In the genomic region with DNA sequence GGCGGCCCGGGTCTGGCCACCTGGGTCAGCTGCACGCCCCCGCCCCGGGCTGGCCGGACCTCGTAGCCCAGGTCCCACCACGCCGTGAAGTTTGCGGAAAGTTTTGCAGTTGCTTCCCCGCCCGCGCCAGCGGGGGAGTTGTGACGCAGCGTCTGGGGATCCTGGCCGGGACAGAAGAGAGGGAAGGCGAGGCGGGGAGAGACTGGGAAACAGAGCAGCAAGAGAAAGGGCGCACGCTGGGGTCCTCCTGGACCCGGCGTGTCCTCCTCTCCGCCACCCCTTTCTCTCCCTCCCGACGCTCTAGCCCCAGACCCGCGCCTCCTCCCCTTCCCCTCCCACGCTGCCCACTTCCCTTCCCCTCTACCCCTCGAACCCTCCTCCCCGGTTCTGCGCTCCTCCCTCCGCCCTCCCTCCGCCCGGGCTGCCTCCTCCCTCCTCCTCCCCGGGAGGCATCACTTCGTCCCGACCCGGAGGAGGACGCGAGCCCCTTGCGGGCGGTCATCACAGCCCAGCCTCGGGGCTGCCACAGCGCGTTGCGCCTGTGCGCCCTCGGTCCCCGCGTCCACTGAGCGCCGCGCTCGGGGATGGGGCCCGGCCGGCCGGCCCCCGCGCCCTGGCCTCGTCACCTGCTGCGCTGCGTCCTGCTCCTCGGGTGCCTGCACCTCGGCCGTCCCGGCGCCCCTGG, we compare ENCODE assay signal across 9 cellular contexts. TPM values are rescaled to one million over a fixed set of nuclear protein-coding genes. Genes with fewer than 3 reads are reported as not detected.
DNase-seq lines count a peak whose midpoint lies in the region; ATAC-seq and TF ChIP-seq lines count a peak whose summit lies in the region.
"Had no signal": no experiment of that assay in that cellular context is flagged by ENCODE, and none has a peak within 500 bp of the region (broad histone marks: within the 10 kb centered on the region; RNA-seq: fewer than 3 reads in every experiment).

A gene with protein sequence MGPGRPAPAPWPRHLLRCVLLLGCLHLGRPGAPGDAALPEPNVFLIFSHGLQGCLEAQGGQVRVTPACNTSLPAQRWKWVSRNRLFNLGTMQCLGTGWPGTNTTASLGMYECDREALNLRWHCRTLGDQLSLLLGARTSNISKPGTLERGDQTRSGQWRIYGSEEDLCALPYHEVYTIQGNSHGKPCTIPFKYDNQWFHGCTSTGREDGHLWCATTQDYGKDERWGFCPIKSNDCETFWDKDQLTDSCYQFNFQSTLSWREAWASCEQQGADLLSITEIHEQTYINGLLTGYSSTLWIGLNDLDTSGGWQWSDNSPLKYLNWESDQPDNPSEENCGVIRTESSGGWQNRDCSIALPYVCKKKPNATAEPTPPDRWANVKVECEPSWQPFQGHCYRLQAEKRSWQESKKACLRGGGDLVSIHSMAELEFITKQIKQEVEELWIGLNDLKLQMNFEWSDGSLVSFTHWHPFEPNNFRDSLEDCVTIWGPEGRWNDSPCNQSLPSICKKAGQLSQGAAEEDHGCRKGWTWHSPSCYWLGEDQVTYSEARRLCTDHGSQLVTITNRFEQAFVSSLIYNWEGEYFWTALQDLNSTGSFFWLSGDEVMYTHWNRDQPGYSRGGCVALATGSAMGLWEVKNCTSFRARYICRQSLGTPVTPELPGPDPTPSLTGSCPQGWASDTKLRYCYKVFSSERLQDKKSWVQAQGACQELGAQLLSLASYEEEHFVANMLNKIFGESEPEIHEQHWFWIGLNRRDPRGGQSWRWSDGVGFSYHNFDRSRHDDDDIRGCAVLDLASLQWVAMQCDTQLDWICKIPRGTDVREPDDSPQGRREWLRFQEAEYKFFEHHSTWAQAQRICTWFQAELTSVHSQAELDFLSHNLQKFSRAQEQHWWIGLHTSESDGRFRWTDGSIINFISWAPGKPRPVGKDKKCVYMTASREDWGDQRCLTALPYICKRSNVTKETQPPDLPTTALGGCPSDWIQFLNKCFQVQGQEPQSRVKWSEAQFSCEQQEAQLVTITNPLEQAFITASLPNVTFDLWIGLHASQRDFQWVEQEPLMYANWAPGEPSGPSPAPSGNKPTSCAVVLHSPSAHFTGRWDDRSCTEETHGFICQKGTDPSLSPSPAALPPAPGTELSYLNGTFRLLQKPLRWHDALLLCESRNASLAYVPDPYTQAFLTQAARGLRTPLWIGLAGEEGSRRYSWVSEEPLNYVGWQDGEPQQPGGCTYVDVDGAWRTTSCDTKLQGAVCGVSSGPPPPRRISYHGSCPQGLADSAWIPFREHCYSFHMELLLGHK (N-terminal part only) (plus strand): TSS at position 452 of the 685 bp plus-strand sequence. CDS start 133 bp downstream, at position 585.

- peak within 1 kb of the TSS; percentile 94 for H3K4me3 ChIP-seq in mesodermal cell (ENCODE audit: extremely low read depth, insufficient read depth, low read length, poor library complexity, severe bottlenecking)

- H3K4me1 ChIP-seq in mesodermal cell (ENCODE audit: control insufficient read depth, insufficient read depth, low read length, poor library complexity, severe bottlenecking): peaks cover 43% of the 10 kb centered on the region

- H3K27ac ChIP-seq in mesodermal cell (ENCODE audit: low read depth, low read length, severe bottlenecking): peak within 1 kb of the TSS; percentile 92
- H3K27ac ChIP-seq: VCaP had no signal

- H3K9me3 Mint-ChIP-seq in IgD-negative memory B cell (no peaks in the 10 kb centered on the region), activated B cell treated with CpG ODN at 0.5 μM for 24 hours (no peaks in the 10 kb centered on the region), endothelial cell (ENCODE audit: unreplicated experiment) (no peaks in the 10 kb centered on the region)

- no peak for TF ChIP-seq CTCF in activated B cell treated with CpG ODN at 0.5 μM for 24 hours (IDR thresholded peaks at IDR 0.05)
- TF ChIP-seq CTCF in endothelial cell (IDR thresholded peaks at IDR 0.05; ENCODE audit: unreplicated experiment): no peak

- H3K9me3 ChIP-seq in mesodermal cell (ENCODE audit: control insufficient read depth, low read length): no peaks in the 10 kb centered on the region

- intact Hi-C loops in activated B cell treated with CpG ODN at 0.5 μM for 24 hours (cut with micrococcal nuclease): no loop called here

- peaks cover 0 to 6% (median 5%) of the 10 kb centered on the region in 3 donors for H3K4me1 Mint-ChIP-seq in IgD-negative memory B cell
- peaks cover 13% of the 10 kb centered on the region for H3K4me1 Mint-ChIP-seq in activated B cell treated with CpG ODN at 0.5 μM for 24 hours
- peaks cover 45% of the 10 kb centered on the region for H3K4me1 Mint-ChIP-seq in endothelial cell (ENCODE audit: unreplicated experiment)

- H3K27ac Mint-ChIP-seq in IgD-negative memory B cell: no peak within 1 kb of the TSS
- H3K27ac Mint-ChIP-seq in activated B cell treated with CpG ODN at 0.5 μM for 24 hours: no peak within 1 kb of the TSS
- peak within 1 kb of the TSS; percentile 72 for H3K27ac Mint-ChIP-seq in endothelial cell (ENCODE audit: unreplicated experiment)

- ATAC-seq in activated B cell treated with CpG ODN at 0.5 μM for 24 hours (ENCODE audit: low read depth): no peak
- ATAC-seq in HG03521 (IDR thresholded peaks at IDR 0.05; ENCODE audit: unreplicated experiment): no peak
- ATAC-seq in HG02678 (IDR thresholded peaks at IDR 0.05; ENCODE audit: unreplicated experiment): no peak

- H3K4me3 Mint-ChIP-seq in IgD-negative memory B cell (peak within 1 kb of the TSS in 3 of 4 donors; percentile 64 to 77 (median 74)), activated B cell treated with CpG ODN at 0.5 μM for 24 hours (peak within 1 kb of the TSS; percentile 66), endothelial cell (ENCODE audit: unreplicated experiment) (peak within 1 kb of the TSS; percentile 96)

- H3K27me3 Mint-ChIP-seq in IgD-negative memory B cell (peaks cover 22% of the 10 kb centered on the region), activated B cell treated with CpG ODN at 0.5 μM for 24 hours (peaks cover 18% of the 10 kb centered on the region), endothelial cell (ENCODE audit: unreplicated experiment) (peaks cover 27% of the 10 kb centered on the region)

- H3K36me3 ChIP-seq in mesodermal cell (ENCODE audit: control insufficient read depth, insufficient read depth, low read length): peaks cover 44% of the 10 kb centered on the region

- DNase-seq in ELF-1 (ENCODE audit: low read depth, low spot score) (peak; percentile 86), activated B cell treated with CpG ODN at 0.5 μM for 24 hours (no peak), endothelial cell (ENCODE audit: low spot score) (peak; percentile 62)
- DNase-seq in stimulated activated CD8-positive, alpha-beta memory T cell treated with anti-CD3 and anti-CD28 coated beads, Interleukin-4, amount 100 ng/mL, for 48 hours: peak; percentile 72

- H3K36me3 Mint-ChIP-seq in IgD-negative memory B cell (peaks cover 4% of the 10 kb centered on the region), activated B cell treated with CpG ODN at 0.5 μM for 24 hours (ENCODE audit: low read depth) (no peaks in the 10 kb centered on the region), endothelial cell (ENCODE audit: low read depth, unreplicated experiment) (peaks cover 16% of the 10 kb centered on the region)

- 0 to 1% methylated on average over 36 to 60 of the region's 68 CpGs for WGBS in mesodermal cell (ENCODE audit: insufficient coverage in 2 of 2), 2 experiments

- POLR2A ChIA-PET in activated B cell treated with CpG ODN at 0.5 μM for 24 hours (lab: Charles Lee): no interaction called here

- CTCF ChIA-PET in activated B cell treated with CpG ODN at 0.5 μM for 24 hours (lab: Charles Lee): no interaction called here

RNA-seq across cellular contexts. Expression of the gene that starts here (rescaled TPM):
- polyA plus RNA-seq in IgD-negative memory B cell: 0.24 TPM
- total RNA-seq in activated B cell treated with CpG ODN at 0.5 μM for 24 hours (0.10 and 0.11 TPM in 2 replicates), endothelial cell (ENCODE audit: unreplicated experiment) (120 TPM)
- polyA plus RNA-seq in mesodermal cell (2013, experiment 1 of 2): 253 TPM
- polyA plus RNA-seq in mesodermal cell (2013, experiment 2 of 2): 200 TPM

Comparison
In these comparisons a context has a peak if more than half of its experiments do, and no peak if none do; other contexts are left out.
1. RNA of the gene that starts here (total RNA-seq): 120 TPM in endothelial cell (single experiment); 0.10 to 0.11 TPM in activated B cell treated with CpG ODN at 0.5 μM for 24 hours; every median in the first group is over 100 times any median in the second.
2. Peak in every context shown above with its lines, with median percentiles within 50 percentile points of each other: H3K4me3 Mint-ChIP-seq.